8 cellular contexts compared by ENCODE assay signal in the genomic region with DNA sequence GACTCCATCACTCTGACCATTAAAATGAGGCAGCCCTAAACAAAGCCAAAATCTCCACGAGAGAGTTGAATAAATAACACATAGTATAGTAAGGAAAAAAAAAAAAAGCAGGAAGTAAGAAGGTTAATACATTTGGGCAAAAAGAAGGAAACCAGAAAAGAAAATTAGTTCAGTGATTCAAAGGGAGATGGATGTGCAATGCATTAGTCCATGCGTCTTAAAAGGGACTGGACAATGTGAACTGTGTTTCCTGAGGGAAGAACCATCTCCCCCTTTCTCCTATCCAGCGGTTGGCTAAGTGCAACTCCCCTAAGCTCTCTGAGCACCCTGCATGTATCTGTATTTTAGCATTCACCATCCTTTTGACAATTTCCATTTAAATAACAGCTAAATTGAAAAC. TPM values are rescaled to one million over a fixed set of nuclear protein-coding genes. Genes with fewer than 3 reads are reported as not detected.
DNase-seq lines count a peak whose midpoint lies in the region; ATAC-seq and TF ChIP-seq lines count a peak whose summit lies in the region.

No MANE protein-coding gene starts in this region.

- peaks cover 5% of the 10 kb centered on the region for H3K36me3 ChIP-seq in BE2C
- H3K36me3 ChIP-seq in KMS-11 (ENCODE audit: insufficient read depth) = no peaks in the 10 kb centered on the region

- peaks cover 50% of the 10 kb centered on the region for H3K79me2 ChIP-seq in KMS-11 (ENCODE audit: insufficient read depth, low read depth)

- H3K27me3 Mint-ChIP-seq in natural killer cell (ENCODE audit: low read depth in 2 of 2) = no peaks in the 10 kb centered on the region

- peak overlapping the region; percentile 99 for H3K4me3 Mint-ChIP-seq in natural killer cell

- H3K4me1 Mint-ChIP-seq in natural killer cell = peaks cover 38 to 40% of the 10 kb centered on the region in 2 donors

- H3K4me3 ChIP-seq in BE2C (ENCODE audit: low read depth, low read length) = peak overlapping the region; percentile 100
- H3K4me3 ChIP-seq in KMS-11 (IDR thresholded peaks at IDR 0.05; ENCODE audit: insufficient read depth, low read depth, low read length) = no peak overlapping the region
- peak overlapping the region; percentile 83 to 91 for H3K4me3 ChIP-seq in cardiac fibroblast (replicated peaks in 1 of 2; ENCODE audit: low read depth in 2 of 2, low read length in 2 of 2)

- no peaks in the 10 kb centered on the region for H3K36me3 Mint-ChIP-seq in natural killer cell

- no peak overlapping the region; the same call in 1 of the 2 replicates for H3K9ac ChIP-seq in KMS-11

- H3K27ac ChIP-seq in KMS-11 = peak overlapping the region; percentile 65; the same call in 1 of the 2 replicates

- no peak for DNase-seq in BE2C
- peak; percentile 9 to 13 for DNase-seq in cardiac fibroblast (ENCODE audit: low read depth in 2 of 2)
- no peak for DNase-seq in natural killer cell
- no peak for DNase-seq in NCI-H146 (lab: John Stamatoyannopoulos, UW)
- no peak for DNase-seq in kidney tubule cell (ENCODE audit: low spot score)
- no peak for DNase-seq in T1000 (lab: John Stamatoyannopoulos, UW)

- peak overlapping the region; percentile 62; the same call in 1 of the 2 replicates for H2AFZ ChIP-seq in KMS-11 (ENCODE audit: low read depth)

- peak overlapping the region; percentile 97 for H3K4me2 ChIP-seq in KMS-11

- no peaks in the 10 kb centered on the region for H3K27me3 ChIP-seq in BE2C
- H3K27me3 ChIP-seq in KMS-11 (ENCODE audit: insufficient read depth, low read depth) = no peaks in the 10 kb centered on the region

- H3K9me3 Mint-ChIP-seq in natural killer cell = no peaks in the 10 kb centered on the region

- TF ChIP-seq CTCF in BE2C (IDR thresholded peaks at IDR 0.05; ENCODE audit: low read depth, low read length) (no peak), KMS-11 (conservative IDR thresholded peaks at IDR 0.05; ENCODE audit: low read depth, low read length) (no peak), cardiac fibroblast (IDR thresholded peaks at IDR 0.05; ENCODE audit: low read depth, low read length) (no peak), natural killer cell (IDR thresholded peaks at IDR 0.05) (no peak)

- intact Hi-C loops in natural killer cell (cut with micrococcal nuclease) = loop anchor here (2.0 to 10.0 kb wide), 3 partner anchors 65 to 1951 kb away; partner anchors contain the start of genes BTF3, CERT1, GFM2 and NSA2

- no peak for ATAC-seq in natural killer cell
- ATAC-seq in HG03571 (IDR thresholded peaks at IDR 0.05; ENCODE audit: unreplicated experiment) = no peak

- peak overlapping the region; percentile 95 to 100 for H3K27ac Mint-ChIP-seq in natural killer cell

- H3K4me1 ChIP-seq in BE2C (no peaks in the 10 kb centered on the region), KMS-11 (ENCODE audit: low read depth, poor library complexity, severe bottlenecking) (peaks cover 34% of the 10 kb centered on the region)

- H3K9me3 ChIP-seq in BE2C = no peaks in the 10 kb centered on the region

- H4K20me1 ChIP-seq in KMS-11 (ENCODE audit: insufficient read depth) = no peaks in the 10 kb centered on the region

RNA-seq across cellular contexts. Expression of gene ANKRA2, which starts 1.4 kb away (rescaled TPM):
- 9.2 TPM for polyA plus RNA-seq in BE2C (2012; ENCODE audit: insufficient read depth, insufficient read length, low read depth)
- 10 to 100 TPM; 37.4 to 44.4 (median 41.9) TPM for total RNA-seq in natural killer cell

RNA-seq across cellular contexts. Expression of gene UTP15, which starts 1.5 kb away (rescaled TPM):
- 20.8 TPM for polyA plus RNA-seq in BE2C (2012; ENCODE audit: insufficient read depth, insufficient read length, low read depth)
- 10 to 100 TPM; 33.0 to 46.5 (median 40.9) TPM for total RNA-seq in natural killer cell

Comparison
In these comparisons a context has a peak if more than half of its experiments do, and no peak if none do; other contexts are left out.
1. DNase-seq: peak in cardiac fibroblast (2 of 2); none in BE2C (single experiment), natural killer cell (single experiment), NCI-H146 (single experiment), kidney tubule cell (single experiment) and T1000 (single experiment).